Comparison of ENCODE assay signal across 20 cellular contexts in the genomic region with DNA sequence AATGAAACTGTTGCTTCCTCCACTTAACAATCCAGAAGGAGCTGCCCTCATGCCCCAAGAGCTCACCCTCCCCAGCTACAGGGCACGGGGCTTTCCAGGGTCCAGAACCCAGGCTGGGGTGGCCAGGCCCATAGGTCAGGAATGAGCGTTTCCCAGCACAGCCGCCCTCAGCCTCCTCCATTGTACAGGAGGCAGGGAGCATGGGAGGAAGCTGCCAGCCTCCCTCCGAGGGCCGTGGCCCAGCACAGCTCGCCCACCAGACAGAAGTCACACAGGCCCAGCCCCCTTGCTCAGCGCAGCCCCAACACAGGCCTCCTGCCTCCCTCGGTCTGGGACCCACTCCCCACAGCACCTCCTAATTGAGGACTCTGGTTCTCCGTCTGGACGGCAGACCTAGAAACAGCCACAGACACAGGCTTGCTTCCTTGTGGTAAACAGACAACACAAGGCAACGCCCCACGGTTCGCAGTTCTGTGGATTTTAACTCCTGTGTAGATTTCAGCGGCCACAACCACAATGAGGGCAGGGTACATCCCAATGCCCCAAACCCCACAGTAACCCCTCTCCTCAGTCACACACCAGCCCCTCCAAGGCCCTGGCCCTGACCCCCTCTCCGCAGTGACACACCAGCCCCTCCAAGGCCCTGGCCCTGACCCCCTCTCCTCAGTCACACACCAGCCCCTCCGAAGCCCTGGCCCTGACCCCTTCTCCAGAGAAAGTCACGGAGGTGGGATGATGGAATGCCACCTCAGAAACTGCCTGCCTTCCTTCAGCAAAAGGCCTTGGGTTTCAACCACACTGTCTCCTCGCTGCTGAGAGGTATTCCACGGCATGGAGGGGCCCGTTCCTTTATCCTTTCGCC.
DNase-seq lines count a peak whose midpoint lies in the region; ATAC-seq and TF ChIP-seq lines count a peak whose summit lies in the region.
"Had no signal": no experiment of that assay in that cellular context is flagged by ENCODE, and none has a peak within 500 bp of the region (broad histone marks: within the 10 kb centered on the region; RNA-seq: fewer than 3 reads in every experiment).

No MANE protein-coding gene starts in this region.

- TF ChIP-seq CTCF in left ventricle myocardium inferior (IDR thresholded peaks at IDR 0.05; ENCODE audit: borderline replicate concordance) (no peak), prostate gland (IDR thresholded peaks at IDR 0.05) (no peak), nephron progenitor cell (IDR thresholded peaks at IDR 0.05) (no peak)

- H3K27me3 Mint-ChIP-seq in nephron progenitor cell (ENCODE audit: low read depth, poor library complexity), result peaks cover 8% of the 10 kb centered on the region
- H3K27me3 Mint-ChIP-seq: stimulated activated naive CD8-positive, alpha-beta T cell treated with anti-CD3 and anti-CD28 coated beads, Interleukin-15, amount 100 ng/mL, for 72 hours; T-helper 17 cell had no signal

- H3K9me3 ChIP-seq in left ventricle myocardium inferior (replicated peaks) (peaks cover 29% of the 10 kb centered on the region), prostate gland (no peaks in the 10 kb centered on the region)

- peaks cover 18% of the 10 kb centered on the region for H3K4me1 Mint-ChIP-seq in nephron progenitor cell
- H3K4me1 Mint-ChIP-seq: B cell; stimulated activated naive CD8-positive, alpha-beta T cell treated with anti-CD3 and anti-CD28 coated beads, Interleukin-15, amount 100 ng/mL, for 72 hours had no signal

- H3K4me3 Mint-ChIP-seq in nephron progenitor cell, result no peak overlapping the region
- H3K4me3 Mint-ChIP-seq: activated naive CD8-positive, alpha-beta T cell treated with anti-CD3 and anti-CD28 coated beads, Interleukin-2, amount 10 ng/mL, durations not matched to agents 7 days and 5 days; B cell; stimulated activated naive CD8-positive, alpha-beta T cell treated with anti-CD3 and anti-CD28 coated beads, Interleukin-15, amount 100 ng/mL, for 72 hours; T-helper 17 cell had no signal

- no peak for TF ChIP-seq POLR2A in prostate gland (IDR thresholded peaks at IDR 0.05)

- H3K9me3 Mint-ChIP-seq in nephron progenitor cell, result peaks cover 42% of the 10 kb centered on the region

- H3K4me3 ChIP-seq in left ventricle myocardium inferior (no peak overlapping the region), prostate gland (no peak overlapping the region)
- H3K4me3 ChIP-seq: lower lobe of right lung had no signal

- H3K27ac ChIP-seq in left ventricle myocardium inferior (replicated peaks), result no peak overlapping the region
- H3K27ac ChIP-seq in prostate gland, result peak overlapping the region; percentile 71 to 73
- H3K27ac ChIP-seq: lower lobe of right lung had no signal

- ATAC-seq in left ventricle myocardium superior, result no peak
- ATAC-seq: activated CD4-positive, CD25-positive, alpha-beta regulatory T cell treated with anti-CD3 and anti-CD28 coated beads, Interleukin-2, amount 50 U/mL, for 24 hours; esophagus mucosa; stimulated activated naive CD8-positive, alpha-beta T cell treated with anti-CD3 and anti-CD28 coated beads, Interleukin-15, amount 100 ng/mL, for 72 hours; T-helper 17 cell had no signal

- no peak overlapping the region for H3K27ac Mint-ChIP-seq in nephron progenitor cell
- H3K27ac Mint-ChIP-seq: activated naive CD8-positive, alpha-beta T cell treated with anti-CD3 and anti-CD28 coated beads, Interleukin-2, amount 10 ng/mL, durations not matched to agents 7 days and 5 days; B cell; T-helper 17 cell had no signal

- intact Hi-C loops in left ventricle myocardium inferior (cut with micrococcal nuclease), result no loop called here
- intact Hi-C loops in left ventricle myocardium superior (cut with micrococcal nuclease), result no loop called here
- intact Hi-C loops in prostate gland (cut with DNase I), result no loop called here

- H3K27me3 ChIP-seq in left ventricle myocardium inferior (ENCODE audit: low read depth) (no peaks in the 10 kb centered on the region), prostate gland (replicated peaks; ENCODE audit: insufficient read depth) (no peaks in the 10 kb centered on the region)

- H3K4me1 ChIP-seq in left ventricle myocardium inferior, result peaks cover 4% of the 10 kb centered on the region
- H3K4me1 ChIP-seq in prostate gland (replicated peaks), result no peaks in the 10 kb centered on the region
- H3K4me1 ChIP-seq: lower lobe of right lung had no signal

- DNase-seq in left ventricle myocardium inferior, result peak; percentile 3
- no peak for DNase-seq in left ventricle myocardium superior
- peak; percentile 38 for DNase-seq in islet precursor cell
- no peak for DNase-seq in prostate gland (ENCODE audit: low spot score)
- DNase-seq in NCI-H2081 (lab: John Stamatoyannopoulos, UW), result no peak
- no peak for DNase-seq in nephron progenitor cell
- no peak for DNase-seq in activated CD4-positive, alpha-beta T cell treated with anti-CD3 and anti-CD28 coated beads, Interleukin-2, amount 50 U/mL, for 4 hours
- DNase-seq: activated naive CD8-positive, alpha-beta T cell treated with anti-CD3 and anti-CD28 coated beads, Interleukin-2, amount 10 ng/mL, durations not matched to agents 7 days and 5 days; activated T-cell treated with anti-CD3 and anti-CD28 coated beads for 4 hours; GF-D8; IMR-90; MV-4-11; NCI-H510A treated with DMSO at 0.1 percent for 48 hours; SIG-M5 had no signal

- peaks cover 5% of the 10 kb centered on the region for H3K36me3 Mint-ChIP-seq in nephron progenitor cell (ENCODE audit: low read depth)

- 95% methylated on average over 21 of the region's 21 CpGs for WGBS in prostate gland

- H3K36me3 ChIP-seq in left ventricle myocardium inferior (no peaks in the 10 kb centered on the region), prostate gland (no peaks in the 10 kb centered on the region)
- H3K36me3 ChIP-seq: lower lobe of right lung had no signal

Comparison
In these comparisons a context has a peak if more than half of its experiments do, and no peak if none do; other contexts are left out.
1. DNase-seq: peak in left ventricle myocardium inferior (single experiment) and islet precursor cell (single experiment); none in left ventricle myocardium superior (single experiment), prostate gland (single experiment), NCI-H2081 (0 of 2), nephron progenitor cell (single experiment) and activated CD4-positive, alpha-beta T cell treated with anti-CD3 and anti-CD28 coated beads, Interleukin-2, amount 50 U/mL, for 4 hours (0 of 2).